Comparison of ENCODE assay signal across 7 cellular contexts in genomic region chr9:95025213-95026170, GRCh38.
DNase-seq lines count a peak whose midpoint lies in the region; ATAC-seq, FAIRE-seq and TF ChIP-seq lines count a peak whose summit lies in the region.

No MANE protein-coding gene starts in this region.

- H3K36me3 ChIP-seq in brain microvascular endothelial cell (replicated peaks), result peaks cover 19% of the 10 kb centered on the region
- peaks cover 9 to 46% of the 10 kb centered on the region in 2 experiments for H3K36me3 ChIP-seq in HepG2 (replicated peaks in 1 of 2; ENCODE audit: control insufficient read depth in 1 of 2, insufficient read depth in 2 of 2, low read length in 2 of 2)
- H3K36me3 ChIP-seq in transverse colon, result no peaks in the 10 kb centered on the region

- TF ChIP-seq POLR2A in HepG2 (IDR thresholded peaks at IDR 0.05; ENCODE audit: insufficient read depth in 1 of 2, low read depth in 2 of 2, low read length in 2 of 2), result 0 out of 4 replicates have a peak, but pooled peaks of 1 of the 2 experiments have one; percentile 13
- TF ChIP-seq POLR2A in transverse colon (IDR thresholded peaks at IDR 0.05), result no peak

- ATAC-seq in HepG2, result peak; percentile 46

- in situ Hi-C loops in brain microvascular endothelial cell (cut with HindIII; ENCODE audit: low pct_ligation_motif_present, low sequenced_read_pairs), result no loop called here
- in situ Hi-C loops in HepG2 (cut with HindIII; ENCODE audit: extremely low pct_ligation_motif_present, low pct_unique_long_range_greater_than_20kb), result no loop called here
- in situ Hi-C loops in transverse colon (cut with MboI; ENCODE audit: low pct_ligation_motif_present in 1 of 4, low pct_unique_long_range_greater_than_20kb in 1 of 4, low sequenced_read_pairs in 3 of 4), result no loop called here

- BruUV-seq in HepG2 (replicated peaks; lab: Mats Ljungman, UMichigan), result no TSS peak

- H3K4me2 ChIP-seq in HepG2 (ENCODE audit: low read depth, low read length), result peak overlapping the region; percentile 68

- POLR2A ChIA-PET in HepG2 (lab: Yijun Ruan, JAX), result interaction anchor here (0.9 to 4.0 kb wide), 9 partner anchors 17 to 299 kb away, joined by 3 to 60 read pairs (median 7); partner anchors contain the start of gene AOPEP

- peak; percentile 13; the same call in 1 of the 2 replicates for TF ChIP-seq RAD21 in Ishikawa (IDR thresholded peaks at IDR 0.05; ENCODE audit: low read depth)
- TF ChIP-seq RAD21 in HepG2 (CRISPR knock-in tag; IDR thresholded peaks at IDR 0.05), result 0 out of 2 replicates have a peak, but pooled peaks have one; percentile 40

- H3K4me3 ChIP-seq in brain microvascular endothelial cell (ENCODE audit: low read depth, low read length), result no peak overlapping the region
- H3K4me3 ChIP-seq in HepG2 (replicated peaks in 1 of 3; ENCODE audit: insufficient read depth in 1 of 3, low read depth in 2 of 3, low read length in 3 of 3), result 0 out of 6 replicates have a peak overlapping the region, but pooled peaks of 1 of the 3 experiments have one; percentile 47
- no peak overlapping the region for H3K4me3 ChIP-seq in transverse colon

- H3K27me3 ChIP-seq in brain microvascular endothelial cell (replicated peaks) (no peaks in the 10 kb centered on the region), HepG2 (ENCODE audit: control insufficient read depth in 1 of 2, insufficient read depth in 2 of 2, low read length in 2 of 2) (no peaks in the 10 kb centered on the region), transverse colon (no peaks in the 10 kb centered on the region)

- H3K27ac ChIP-seq in brain microvascular endothelial cell (peak overlapping the region; percentile 93), HepG2 (ENCODE audit: extremely low read length, insufficient read depth, low read length) (peak overlapping the region; percentile 94), transverse colon (peak overlapping the region; percentile 60 to 78 (median 74))

- peak overlapping the region; percentile 80 for H3K9ac ChIP-seq in HepG2 (ENCODE audit: insufficient read depth, low read depth, low read length)

- TF ChIP-seq EP300 in Ishikawa (IDR thresholded peaks at IDR 0.05; ENCODE audit: borderline replicate concordance) (peak; percentile 80), HepG2 (IDR thresholded peaks at IDR 0.05; ENCODE audit: low read depth in 2 of 2, low read length in 2 of 2) (peak; percentile 28 to 35; a peak in 1 of 4 replicates), HepG2 (CRISPR knock-in tag; IDR thresholded peaks at IDR 0.05; ENCODE audit: borderline replicate concordance) (no peak), transverse colon (IDR thresholded peaks at IDR 0.05; ENCODE audit: low read depth) (no peak)

- CTCF ChIA-PET in HepG2 (lab: Yijun Ruan, JAX; ENCODE audit: low intra/inter-chr PET ratio, low total read pairs), result no interaction called here

- H3K9me3 ChIP-seq in HepG2 (ENCODE audit: low read length) (no peaks in the 10 kb centered on the region), transverse colon (no peaks in the 10 kb centered on the region)

- H3K79me2 ChIP-seq in HepG2 (ENCODE audit: insufficient read depth, low read length), result peaks cover 78% of the 10 kb centered on the region

- WGBS in HepG2 (ENCODE audit: low lambda C conversion rate), result 52% methylated on average over 11 of the region's 13 CpGs
- 30 to 45% methylated on average over 5 to 13 of the region's 13 CpGs for WGBS in transverse colon (ENCODE audit: low coverage in 1 of 2), 2 donors

- intact Hi-C loops in HepG2 (cut with micrococcal nuclease; ENCODE audit: unreplicated experiment) (no loop called here), transverse colon (cut with DNase I; ENCODE audit: low total_unique reads) (loop anchor here (10.0 kb wide), 1 partner anchor 49 kb away; no protein-coding TSS in a partner anchor)

- H3K4me1 ChIP-seq in HepG2 (ENCODE audit: insufficient read depth, low read length) (peaks cover 100% of the 10 kb centered on the region), transverse colon (peaks cover 31 to 88% (median 58%) of the 10 kb centered on the region in 4 donors)

- DNase-seq in brain microvascular endothelial cell (peak; percentile 93), HepG2 (ENCODE audit: low spot score) (peak; percentile 80), transverse colon (peak; percentile 62), ecto neural progenitor cell (ENCODE audit: low spot score) (no peak), NCI-H187 treated with DMSO at 0.1 percent for 48 hours (lab: John Stamatoyannopoulos, UW) (no peak), NCI-H2171 (lab: John Stamatoyannopoulos, UW) (no peak)

- no peak for FAIRE-seq in HepG2 (lab: Jason Lieb, UNC)

- no peaks in the 10 kb centered on the region for H4K20me1 ChIP-seq in HepG2 (ENCODE audit: insufficient read depth, low read length)

- TF ChIP-seq CTCF in brain microvascular endothelial cell (IDR thresholded peaks at IDR 0.05; ENCODE audit: low read depth, low read length, missing control alignments), result peak; percentile 67
- TF ChIP-seq CTCF in HepG2 (CRISPR knock-in tag; IDR thresholded peaks at IDR 0.05), result peak; percentile 44
- peak; percentile 28 to 51 (median 33) for TF ChIP-seq CTCF in transverse colon (IDR thresholded peaks at IDR 0.05)

- no peak overlapping the region for H2AFZ ChIP-seq in HepG2 (ENCODE audit: low read length)

TF ChIP-seq in Ishikawa, 13 proteins besides CTCF, POLR2A, EP300 and RAD21 (continues in another document):
- TF ChIP-seq MAX (IDR thresholded peaks at IDR 0.05) (peak; percentile 27; the same call in 1 of the 2 replicates), FOXM1 (IDR thresholded peaks at IDR 0.05; ENCODE audit: borderline replicate concordance, low read depth) (peak; percentile 64; the same call in 1 of the 2 replicates), TCF12 (IDR thresholded peaks at IDR 0.05; ENCODE audit: low read depth) (peak; percentile 65; the same call in 1 of the 2 replicates), YY1 (IDR thresholded peaks at IDR 0.05; ENCODE audit: low read depth) (no peak), TEAD4 (IDR thresholded peaks at IDR 0.05) (peak; percentile 71), EGR1 (IDR thresholded peaks at IDR 0.05) (peak; percentile 37; the same call in 1 of the 2 replicates)

TF ChIP-seq in HepG2, 621 proteins besides CTCF, POLR2A, EP300 and RAD21 (continues in another document):
- TF ChIP-seq KDM2A (CRISPR knock-in tag; IDR thresholded peaks at IDR 0.05; ENCODE audit: borderline replicate concordance, low read depth), result 0 out of 2 replicates have a peak, but pooled peaks have one; percentile 20
- no peak for TF ChIP-seq ZNF703 (CRISPR knock-in tag; IDR thresholded peaks at IDR 0.05; ENCODE audit: borderline replicate concordance)
- no peak for TF ChIP-seq ZBED4 (CRISPR knock-in tag; IDR thresholded peaks at IDR 0.05; ENCODE audit: borderline replicate concordance)
- peak; percentile 23; the same call in 1 of the 2 replicates for TF ChIP-seq GFI1 (CRISPR knock-in tag; IDR thresholded peaks at IDR 0.05; ENCODE audit: borderline replicate concordance)
- TF ChIP-seq SAP130 (CRISPR knock-in tag; IDR thresholded peaks at IDR 0.05; ENCODE audit: low read depth), result 0 out of 2 replicates have a peak, but pooled peaks have one; percentile 26
- TF ChIP-seq NCOA2 (CRISPR knock-in tag; IDR thresholded peaks at IDR 0.05), result no peak; the same call in 1 of the 2 replicates
- TF ChIP-seq ZMYM2 (CRISPR knock-in tag; IDR thresholded peaks at IDR 0.05), result peak; percentile 39; the same call in 1 of the 2 replicates
- peak; percentile 89 for TF ChIP-seq RXRA (CRISPR knock-in tag; IDR thresholded peaks at IDR 0.05)
- TF ChIP-seq TGIF2 (CRISPR knock-in tag; IDR thresholded peaks at IDR 0.05), result no peak
- TF ChIP-seq RXRB (CRISPR knock-in tag; IDR thresholded peaks at IDR 0.05; ENCODE audit: borderline replicate concordance), result peak; percentile 76
- TF ChIP-seq ZBTB33 (CRISPR knock-in tag; IDR thresholded peaks at IDR 0.05), result peak; percentile 64
- peak; percentile 49 for TF ChIP-seq SMC3 (IDR thresholded peaks at IDR 0.05; ENCODE audit: low read length)

Comparison
In these comparisons a context has a peak if more than half of its experiments do, and no peak if none do; other contexts are left out.
1. DNase-seq: peak in brain microvascular endothelial cell (single experiment), HepG2 (single experiment) and transverse colon (single experiment); none in ecto neural progenitor cell (single experiment), NCI-H187 treated with DMSO at 0.1 percent for 48 hours (single experiment) and NCI-H2171 (single experiment).
2. Peak in every context shown above with its lines, with median percentiles within 50 percentile points of each other: H3K27ac ChIP-seq and CTCF ChIP-seq.